Comparison of ENCODE assay signal across 8 cellular contexts in genomic region chr7:43108255-43109011, GRCh38.
DNase-seq lines count a peak whose midpoint lies in the region; ATAC-seq lines count a peak whose summit lies in the region.

No MANE protein-coding gene starts in this region.

- no peaks in the 10 kb centered on the region; the same call in 1 of the 2 replicates for H3K4me1 ChIP-seq in iPS DF 6.9 (ENCODE audit: control insufficient read depth, insufficient read depth, low read length)

- no peaks in the 10 kb centered on the region for H3K36me3 ChIP-seq in iPS DF 6.9 (ENCODE audit: control insufficient read depth, insufficient read depth, low read length)

- H3K4me3 ChIP-seq in iPS DF 6.9 (ENCODE audit: low read length) = no peak overlapping the region

- ATAC-seq in GM21367 (IDR thresholded peaks at IDR 0.05; ENCODE audit: unreplicated experiment) = peak; percentile 94
- ATAC-seq in HG03565 (IDR thresholded peaks at IDR 0.05; ENCODE audit: unreplicated experiment) = peak; percentile 94

- no peak overlapping the region for H3K27ac ChIP-seq in iPS DF 6.9 (ENCODE audit: low read length)

- no CpG with 5 or more reads among the region's 3 CpGs for WGBS in iPS DF 6.9 (ENCODE audit: insufficient coverage, insufficient read length)

- no peaks in the 10 kb centered on the region for H3K9me3 ChIP-seq in iPS DF 6.9 (ENCODE audit: control insufficient read depth, insufficient read depth, low read length)

- H3K27me3 ChIP-seq in iPS DF 6.9 (ENCODE audit: control insufficient read depth, insufficient read depth, low read length) = peaks cover 1% of the 10 kb centered on the region; the same call in 1 of the 2 replicates

- DNase-seq in ELF-1 (ENCODE audit: low read depth, low spot score) (peak; percentile 87), SHP77 treated with DMSO at 0.1 percent for 48 hours (lab: John Stamatoyannopoulos, UW) (peak; percentile 57), anterior cingulate cortex (lab: John Stamatoyannopoulos, UW) (peak in 37 of 58 donors; percentile 3 to 76 (median 22)), iPS DF 6.9 (ENCODE audit: low read depth, low spot score) (peak; percentile 68), putamen (ENCODE audit: low spot score) (no peak)
- peak; percentile 33 to 60 (median 43) for DNase-seq in stimulated activated CD4-positive, alpha-beta T cell treated with anti-CD3 and anti-CD28 coated beads, Interleukin-12 subunit alpha, Interleukin-12 subunit beta, amount 100 ng/mL, for 48 hours (ENCODE audit: low read depth in 2 of 3, low spot score in 1 of 3)
